14 cellular contexts compared by ENCODE assay signal in genomic region chr1:89873250-89873649, GRCh38.
"Had no signal": no experiment of that assay in that cellular context is flagged by ENCODE, and none has a peak within 500 bp of the region (broad histone marks: within the 10 kb centered on the region; RNA-seq: fewer than 3 reads in every experiment).

No MANE protein-coding gene starts in this region.

- H3K27me3 ChIP-seq: breast epithelium had no signal

- H3K4me3 ChIP-seq: breast epithelium had no signal

- H3K4me3 Mint-ChIP-seq: activated naive CD8-positive, alpha-beta T cell treated with anti-CD3 and anti-CD28 coated beads, Interleukin-2, amount 10 ng/mL, durations not matched to agents 7 days and 5 days; nephron had no signal

- H3K36me3 ChIP-seq: breast epithelium had no signal

- H3K27ac Mint-ChIP-seq: activated naive CD8-positive, alpha-beta T cell treated with anti-CD3 and anti-CD28 coated beads, Interleukin-2, amount 10 ng/mL, durations not matched to agents 7 days and 5 days had no signal

- H3K9me3 Mint-ChIP-seq: nephron had no signal

- DNase-seq: activated CD4-positive, alpha-beta T cell treated with anti-CD3 and anti-CD28 coated beads for 1 hour; activated CD4-positive, alpha-beta T cell treated with anti-CD3 and anti-CD28 coated beads, Interleukin-2, amount 50 U/mL, for 48 hours; activated gamma-delta T cell treated with Interleukin-2 at 50 U/mL for 16 hours; activated naive CD8-positive, alpha-beta T cell treated with anti-CD3 and anti-CD28 coated beads, Interleukin-2, amount 10 ng/mL, durations not matched to agents 7 days and 5 days; activated T-cell treated with anti-CD3 and anti-CD28 coated beads, Interleukin-2, amount 50 U/mL, for 48 hours; anterior cingulate cortex; effector CD4-positive, alpha-beta T cell; glutamatergic neuron; occipital lobe; stimulated activated CD4-positive, alpha-beta T cell treated with anti-CD3 and anti-CD28 coated beads, Interleukin-2, amount 100 ng/mL, for 24 hours; T1000 had no signal

- H3K4me1 ChIP-seq: breast epithelium had no signal

- H3K9me3 ChIP-seq: breast epithelium had no signal

- ATAC-seq: sciatic nerve had no signal

- H3K27ac ChIP-seq: breast epithelium had no signal

- H3K27me3 Mint-ChIP-seq: activated naive CD8-positive, alpha-beta T cell treated with anti-CD3 and anti-CD28 coated beads, Interleukin-2, amount 10 ng/mL, durations not matched to agents 7 days and 5 days had no signal
